In the genomic region with DNA sequence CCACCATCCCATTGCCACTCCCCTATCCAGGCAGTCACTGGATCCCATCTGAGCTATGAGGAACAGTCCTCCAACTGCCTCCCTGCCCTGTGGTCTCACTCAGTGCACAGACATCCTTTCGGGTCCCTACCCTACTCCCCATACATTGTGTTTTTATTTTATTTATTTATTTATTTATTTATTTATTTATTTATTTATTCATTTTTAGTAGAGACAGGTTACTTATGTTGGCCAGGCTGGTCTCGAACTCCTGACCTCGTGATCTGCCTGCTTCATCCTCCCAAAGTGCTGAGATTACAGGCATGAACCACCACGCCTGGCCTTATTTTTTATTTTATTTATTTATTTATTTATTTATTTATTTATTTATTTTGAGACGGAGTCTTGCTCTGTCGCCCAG, we compare ENCODE assay signal across 1 cellular context.
TF ChIP-seq lines count a peak whose summit lies in the region.

No MANE protein-coding gene starts in this region.

TF ChIP-seq in HEK293, 187 proteins besides CTCF, POLR2A, EP300 and RAD21 (continued from another document):
- TF ChIP-seq ZNF518A (tag by site-specific recombination; conservative IDR thresholded peaks at IDR 0.05; ENCODE audit: low read depth): peak; percentile 82
- peak; percentile 33; the same call in 1 of the 2 replicates for TF ChIP-seq ZNF140 (tag by site-specific recombination; IDR thresholded peaks at IDR 0.05)
- 0 out of 2 replicates have a peak, but pooled peaks have one; percentile 20 for TF ChIP-seq ZXDB (tag by site-specific recombination; IDR thresholded peaks at IDR 0.05)
- TF ChIP-seq ZNF664 (tag by site-specific recombination; IDR thresholded peaks at IDR 0.05): 0 out of 2 replicates have a peak, but pooled peaks have one; percentile 22
- TF ChIP-seq ZNF555 (tag by site-specific recombination; conservative IDR thresholded peaks at IDR 0.05): peak; percentile 69
- TF ChIP-seq ZNF433 (tag by site-specific recombination; IDR thresholded peaks at IDR 0.05; ENCODE audit: low read depth): 0 out of 2 replicates have a peak, but pooled peaks have one; percentile 24
- TF ChIP-seq ZNF266 (tag by site-specific recombination; IDR thresholded peaks at IDR 0.05; ENCODE audit: low read depth): 0 out of 2 replicates have a peak, but pooled peaks have one; percentile 44
- TF ChIP-seq ZNF654 (tag by site-specific recombination; IDR thresholded peaks at IDR 0.05; ENCODE audit: low read depth): peak; percentile 29; the same call in 1 of the 2 replicates
- TF ChIP-seq ZNF558 (tag by site-specific recombination; IDR thresholded peaks at IDR 0.05): peak; percentile 43; the same call in 1 of the 2 replicates
- peak; percentile 61 for TF ChIP-seq ZNF426 (tag by site-specific recombination; IDR thresholded peaks at IDR 0.05)
- 0 out of 2 replicates have a peak, but pooled peaks have one; percentile 14 for TF ChIP-seq ZNF629 (tag by site-specific recombination; IDR thresholded peaks at IDR 0.05)
- TF ChIP-seq ZBTB8A (tag by site-specific recombination; IDR thresholded peaks at IDR 0.05): peak; percentile 57
- TF ChIP-seq ZNF394 (tag by site-specific recombination; IDR thresholded peaks at IDR 0.05; ENCODE audit: borderline replicate concordance): peak; percentile 83
- 0 out of 2 replicates have a peak, but pooled peaks have one; percentile 21 for TF ChIP-seq ZBTB21 (tag by site-specific recombination; IDR thresholded peaks at IDR 0.05)
